1 cellular context compared by ENCODE assay signal in genomic region chr11:128550261-128550821, GRCh38.
TF ChIP-seq lines count a peak whose summit lies in the region.

No MANE protein-coding gene starts in this region.

TF ChIP-seq in liver, 16 proteins besides CTCF, POLR2A, EP300 and RAD21 (continued from another document):
- no peak for TF ChIP-seq FOXA2 (IDR thresholded peaks at IDR 0.05)
- no peak for TF ChIP-seq NR2F2 (IDR thresholded peaks at IDR 0.05)
- TF ChIP-seq SP1 (IDR thresholded peaks at IDR 0.05) = no peak
- TF ChIP-seq FOXA1 (IDR thresholded peaks at IDR 0.05) = no peak
